In the genomic region with DNA sequence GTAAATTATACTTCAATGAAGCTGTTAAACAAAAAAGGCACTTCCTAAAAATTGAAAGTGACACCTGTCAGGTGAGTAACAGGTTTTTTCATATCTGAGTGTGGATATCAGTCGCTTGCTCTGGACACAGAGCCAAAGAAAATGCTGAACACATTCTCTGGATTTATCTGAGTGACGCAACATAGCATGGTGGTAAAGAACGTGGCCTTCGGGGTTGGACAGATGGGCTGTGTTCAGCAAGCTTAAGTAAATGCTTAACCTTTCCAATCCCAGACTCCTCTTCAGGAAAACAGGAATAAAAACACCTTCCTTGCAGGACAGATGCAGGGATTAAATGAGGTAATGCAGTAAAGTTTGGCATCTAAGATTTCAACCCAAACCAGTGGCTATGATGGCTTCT, we compare ENCODE assay signal across 17 cellular contexts.
A peak's percentile ranks its signal among the peaks of the same experiment; 100 is the strongest.
DNase-seq lines count a peak whose midpoint lies in the region; TF ChIP-seq lines count a peak whose summit lies in the region.
"Had no signal": no experiment of that assay in that cellular context is flagged by ENCODE, and none has a peak within 500 bp of the region (broad histone marks: within the 10 kb centered on the region; RNA-seq: fewer than 3 reads in every experiment).

No MANE protein-coding gene starts in this region.

- H3K14ac ChIP-seq in trophoblast cell (ENCODE audit: low read length), result no peak overlapping the region

- peaks cover 12 to 13% of the 10 kb centered on the region in 2 experiments for H3K4me1 ChIP-seq in trophoblast cell (ENCODE audit: control insufficient read depth in 1 of 2, insufficient read depth in 2 of 2, low read length in 2 of 2)

- no peaks in the 10 kb centered on the region for H3K79me2 ChIP-seq in trophoblast cell (ENCODE audit: control insufficient read depth, insufficient read depth, low read length, poor library complexity)

- H3K27ac ChIP-seq in WERI-Rb-1 (peak overlapping the region; percentile 45), trophoblast cell (ENCODE audit: low read depth, low read length) (no peak overlapping the region)
- H3K27ac ChIP-seq: GM23248 had no signal

- no peaks in the 10 kb centered on the region for H3K36me3 ChIP-seq in WERI-Rb-1
- H3K36me3 ChIP-seq in trophoblast cell (ENCODE audit: control insufficient read depth in 1 of 2, insufficient read depth in 2 of 2, low read length in 2 of 2), result no peaks in the 10 kb centered on the region

- no peak for TF ChIP-seq CTCF in WERI-Rb-1 (IDR thresholded peaks at IDR 0.05; ENCODE audit: low read depth, low read length)
- TF ChIP-seq CTCF in fibroblast of villous mesenchyme (IDR thresholded peaks at IDR 0.05; ENCODE audit: insufficient read depth, low read depth, low read length), result no peak

- no peak overlapping the region for H2AFZ ChIP-seq in trophoblast cell (ENCODE audit: insufficient read depth, low read length, poor library complexity)
- H2AFZ ChIP-seq: GM23248 had no signal

- no peaks in the 10 kb centered on the region for H3K27me3 ChIP-seq in WERI-Rb-1 (ENCODE audit: insufficient read depth, low read depth, severe bottlenecking)
- H3K27me3 ChIP-seq in trophoblast cell (ENCODE audit: insufficient read depth, low read length), result no peaks in the 10 kb centered on the region

- H4K91ac ChIP-seq in trophoblast cell (ENCODE audit: low read depth, low read length), result no peak overlapping the region

- H3K4me3 ChIP-seq in WERI-Rb-1 (ENCODE audit: low read depth, low read length), result no peak overlapping the region
- H3K4me3 ChIP-seq in fibroblast of villous mesenchyme (ENCODE audit: low read depth, low read length), result no peak overlapping the region
- no peak overlapping the region for H3K4me3 ChIP-seq in trophoblast cell (ENCODE audit: low read depth, low read length)
- H3K4me3 ChIP-seq: GM23248, K562 had no signal

- no peak overlapping the region for H3K9ac ChIP-seq in trophoblast cell (ENCODE audit: low read length)
- H3K9ac ChIP-seq: GM23248 had no signal

- H3K4me2 ChIP-seq in trophoblast cell (ENCODE audit: low read length), result no peak overlapping the region

- H4K12ac ChIP-seq in trophoblast cell (ENCODE audit: low read depth, low read length), result no peak overlapping the region

- no peak overlapping the region for H2BK5ac ChIP-seq in trophoblast cell (ENCODE audit: low read depth, low read length, poor library complexity)

- no peaks in the 10 kb centered on the region for H3K9me3 ChIP-seq in WERI-Rb-1 (ENCODE audit: severe bottlenecking)
- no peaks in the 10 kb centered on the region for H3K9me3 ChIP-seq in trophoblast cell (ENCODE audit: insufficient read depth, low read depth, low read length)

- H3K4ac ChIP-seq in trophoblast cell (ENCODE audit: low read depth, low read length), result no peak overlapping the region

- DNase-seq in NCI-H524 (lab: John Stamatoyannopoulos, UW) (peak; percentile 10 to 62), NCI-H524 treated with DMSO at 0.1 percent for 48 hours (lab: John Stamatoyannopoulos, UW) (no peak), WERI-Rb-1 (peak; percentile 43), fibroblast of villous mesenchyme (ENCODE audit: low read depth) (peak; percentile 61), trophoblast cell (peak; percentile 72 to 90), NCI-H774 (lab: John Stamatoyannopoulos, UW) (no peak), iPS-NIHi7 (ENCODE audit: extremely low spot score) (no peak)
- DNase-seq in stimulated activated CD4-positive, alpha-beta T cell treated with anti-CD3 and anti-CD28 coated beads, Interleukin-12 subunit alpha, Interleukin-12 subunit beta, amount 100 ng/mL, for 4 hours, result no peak
- DNase-seq: 8988T, DMS153, GF-D8, GM23248, HCEC 1CT, NCI-H1105 treated with DMSO at 0.1 percent for 48 hours, NCI-H1694, NCI-H2081 treated with DMSO at 0.1 percent for 48 hours had no signal

- no peak overlapping the region for H4K8ac ChIP-seq in trophoblast cell (ENCODE audit: low read depth, low read length)

- no peak overlapping the region for H2AK5ac ChIP-seq in trophoblast cell (ENCODE audit: low read length)

- peaks cover 19% of the 10 kb centered on the region for H3K79me1 ChIP-seq in trophoblast cell (ENCODE audit: low read length)

- H3K18ac ChIP-seq in trophoblast cell (ENCODE audit: low read length), result no peak overlapping the region

- peak overlapping the region; percentile 68 for H2BK12ac ChIP-seq in trophoblast cell (ENCODE audit: low read length)

- no CpG with 5 or more reads among the region's 4 CpGs for WGBS in trophoblast cell (ENCODE audit: extremely low coverage, insufficient coverage, insufficient read length)

- no peak overlapping the region for H3K23ac ChIP-seq in trophoblast cell (ENCODE audit: low read length)

- no peak overlapping the region for H2BK120ac ChIP-seq in trophoblast cell (ENCODE audit: insufficient read depth, low read length, poor library complexity)

Comparison
In these comparisons a context has a peak if more than half of its experiments do, and no peak if none do; other contexts are left out.
1. DNase-seq: peak in NCI-H524 (2 of 2), WERI-Rb-1 (single experiment), fibroblast of villous mesenchyme (single experiment) and trophoblast cell (2 of 2); none in NCI-H524 treated with DMSO at 0.1 percent for 48 hours (single experiment), NCI-H774 (single experiment), iPS-NIHi7 (single experiment) and stimulated activated CD4-positive, alpha-beta T cell treated with anti-CD3 and anti-CD28 coated beads, Interleukin-12 subunit alpha, Interleukin-12 subunit beta, amount 100 ng/mL, for 4 hours (single experiment).